Comparison of ENCODE assay signal across 16 cellular contexts in genomic region chr12:7142809-7143465, GRCh38. TPM values are rescaled to one million over a fixed set of nuclear protein-coding genes. Genes with fewer than 3 reads are reported as not detected.
DNase-seq lines count a peak whose midpoint lies in the region; ATAC-seq, FAIRE-seq and TF ChIP-seq lines count a peak whose summit lies in the region.
"Had no signal": no experiment of that assay in that cellular context is flagged by ENCODE, and none has a peak within 500 bp of the region (broad histone marks: within the 10 kb centered on the region; RNA-seq: fewer than 3 reads in every experiment).

No MANE protein-coding gene starts in this region.

- H3K27ac Mint-ChIP-seq in glutamatergic neuron (ENCODE audit: unreplicated experiment) = peak overlapping the region; percentile 63

- ATAC-seq in Right ventricle myocardium inferior (no peak), sciatic nerve (peak; percentile 3), left colon (no peak)

- TF ChIP-seq CTCF in glutamatergic neuron (IDR thresholded peaks at IDR 0.05; ENCODE audit: partially characterized antibody, unreplicated experiment) = no peak

- H3K4me1 Mint-ChIP-seq in glutamatergic neuron (ENCODE audit: low read depth, unreplicated experiment) = no peaks in the 10 kb centered on the region

- intact Hi-C loops in cardiac septum (cut with DNase I) (no loop called here), Right ventricle myocardium inferior (cut with DNase I) (loop anchor here (2.0 kb wide), 1 partner anchor 46 kb away; the partner anchor contains the start of gene PEX5), sciatic nerve (cut with DNase I) (no loop called here), left colon (cut with DNase I, micrococcal nuclease) (no loop called here)

- H3K27me3 Mint-ChIP-seq in glutamatergic neuron (ENCODE audit: unreplicated experiment) = peaks cover 8% of the 10 kb centered on the region
- H3K27me3 Mint-ChIP-seq: CD4-positive, alpha-beta memory T cell had no signal

- peaks cover 7% of the 10 kb centered on the region for H3K9me3 Mint-ChIP-seq in glutamatergic neuron (ENCODE audit: unreplicated experiment)
- H3K9me3 Mint-ChIP-seq: CD4-positive, alpha-beta memory T cell had no signal

- DNase-seq in cardiac septum (ENCODE audit: low spot score) (peak; percentile 46), Right ventricle myocardium inferior (ENCODE audit: missing footprints) (no peak), HTR-8/SVneo (ENCODE audit: insufficient read length, low spot score) (no peak), glutamatergic neuron (no peak), sciatic nerve (ENCODE audit: low spot score) (no peak), mesenteric fat pad (ENCODE audit: low spot score) (no peak), left colon (no peak), NCI-H345 (lab: John Stamatoyannopoulos, UW) (no peak)
- DNase-seq: GOT3, NCI-H1436 treated with DMSO at 0.1 percent for 48 hours, NCI-H510A, SIG-M5 had no signal

- FAIRE-seq in HTR-8/SVneo (lab: Jason Lieb, UNC) = peak; percentile 54
- FAIRE-seq: GM12891 had no signal

- H3K36me3 Mint-ChIP-seq in glutamatergic neuron (ENCODE audit: unreplicated experiment) = peaks cover 28% of the 10 kb centered on the region

- no peak overlapping the region for H3K4me3 Mint-ChIP-seq in glutamatergic neuron (ENCODE audit: unreplicated experiment)
- H3K4me3 Mint-ChIP-seq: CD4-positive, alpha-beta memory T cell had no signal

RNA-seq across cellular contexts. Expression of gene CLSTN3, which starts 12.8 kb away (rescaled TPM):
- total RNA-seq in cardiac septum (5.7 TPM), Right ventricle myocardium inferior (5.7 TPM), glutamatergic neuron (ENCODE audit: unreplicated experiment) (113 TPM), sciatic nerve (43.8 TPM), mesenteric fat pad (15.4 TPM), left colon (10 to 100 TPM in 1 of 2 donors, 1 to 10 TPM in 1; 8.3 to 13.1 TPM)

RNA-seq across cellular contexts. Expression of gene RBP5, which starts 14.2 kb away (rescaled TPM):
- total RNA-seq in cardiac septum = 0.62 TPM
- total RNA-seq in Right ventricle myocardium inferior = 0.54 TPM
- total RNA-seq in glutamatergic neuron (ENCODE audit: unreplicated experiment) = 1.2 TPM
- 4.5 TPM for total RNA-seq in sciatic nerve
- 1.1 TPM for total RNA-seq in mesenteric fat pad
- 1 to 10 TPM; 2.0 to 2.8 TPM for total RNA-seq in left colon
- total RNA-seq: G401, PC-3 had no signal

RNA-seq across cellular contexts. Expression of gene C1RL, which starts 33.9 kb away (rescaled TPM):
- 10.5 TPM for total RNA-seq in cardiac septum
- 14.4 TPM for total RNA-seq in Right ventricle myocardium inferior
- 12.8 TPM for total RNA-seq in glutamatergic neuron (ENCODE audit: unreplicated experiment)
- total RNA-seq in sciatic nerve = 117 TPM
- 68.8 TPM for total RNA-seq in mesenteric fat pad
- 10 to 100 TPM; 48.6 to 52.7 TPM for total RNA-seq in left colon

RNA-seq across cellular contexts. Expression of gene PEX5, which starts 46.5 kb away (rescaled TPM):
- total RNA-seq in cardiac septum = 30.3 TPM
- total RNA-seq in Right ventricle myocardium inferior = 30.9 TPM
- 71.0 TPM for total RNA-seq in glutamatergic neuron (ENCODE audit: unreplicated experiment)
- 61.5 TPM for total RNA-seq in sciatic nerve
- total RNA-seq in mesenteric fat pad = 56.5 TPM
- total RNA-seq in left colon = 10 to 100 TPM; 36.9 to 39.2 TPM

RNA-seq across cellular contexts. Expression of gene C1R, which starts 50.7 kb away (rescaled TPM):
- total RNA-seq in cardiac septum (96.9 TPM), Right ventricle myocardium inferior (227 TPM), glutamatergic neuron (ENCODE audit: unreplicated experiment) (1.0 TPM), sciatic nerve (628 TPM), mesenteric fat pad (789 TPM), left colon (100 to 1,000 TPM in 1 of 2 donors, 10 to 100 TPM in 1; 63.1 to 129 TPM)
